ENCODE assay signal across 20 cellular contexts in genomic region chr7:51025668-51026067, GRCh38.
A peak's percentile ranks its signal among the peaks of the same experiment; 100 is the strongest.
DNase-seq lines count a peak whose midpoint lies in the region; ATAC-seq and TF ChIP-seq lines count a peak whose summit lies in the region.
"Had no signal": no experiment of that assay in that cellular context is flagged by ENCODE, and none has a peak within 500 bp of the region (broad histone marks: within the 10 kb centered on the region; RNA-seq: fewer than 3 reads in every experiment).

No MANE protein-coding gene starts in this region.

- no peak overlapping the region for H3K9ac ChIP-seq in GM23248

- in situ Hi-C loops in GM23248 (cut with MboI) = no loop called here

- no peak overlapping the region for H3K27ac Mint-ChIP-seq in osteocyte (ENCODE audit: unreplicated experiment)
- H3K27ac Mint-ChIP-seq: HFFc6 had no signal

- no peaks in the 10 kb centered on the region for H3K79me2 ChIP-seq in GM23248 (ENCODE audit: insufficient read depth)

- no peak overlapping the region for H3K4me3 Mint-ChIP-seq in osteocyte (ENCODE audit: unreplicated experiment)
- H3K4me3 Mint-ChIP-seq: HFFc6 had no signal

- peaks cover 43% of the 10 kb centered on the region for H3K4me1 Mint-ChIP-seq in osteocyte (ENCODE audit: unreplicated experiment)

- no peaks in the 10 kb centered on the region for H4K20me1 ChIP-seq in GM23248 (ENCODE audit: insufficient read depth)

- no peak overlapping the region for H3K4me2 ChIP-seq in GM23248 (ENCODE audit: unreplicated experiment)
- H3K4me2 ChIP-seq: PC-9 had no signal

- H3K27me3 Mint-ChIP-seq in osteocyte (ENCODE audit: unreplicated experiment) = no peaks in the 10 kb centered on the region

- no peaks in the 10 kb centered on the region for H3K9me3 ChIP-seq in GM23248 (ENCODE audit: low read depth)
- H3K9me3 ChIP-seq: SJCRH30 had no signal

- WGBS in GM23248 (ENCODE audit: low coverage in 1 of 2, low lambda C conversion rate in 2 of 2, missing lambda C conversion rate in 2 of 2), 2 experiments = 21 to 24% methylated on average over 2 of the region's 2 CpGs

- no peaks in the 10 kb centered on the region for H3K9me3 Mint-ChIP-seq in osteocyte (ENCODE audit: unreplicated experiment)
- H3K9me3 Mint-ChIP-seq: HFFc6 had no signal

- intact Hi-C loops in cardiac septum (cut with DNase I) = no loop called here

- H3K36me3 ChIP-seq in GM23248 (ENCODE audit: low read depth) = no peaks in the 10 kb centered on the region
- H3K36me3 ChIP-seq: SJCRH30 had no signal

- DNase-seq in GM23248 (peak; percentile 28), coronary artery (ENCODE audit: low spot score) (peak; percentile 24), cardiac septum (ENCODE audit: low spot score) (peak; percentile 44), osteocyte (ENCODE audit: extremely low spot score, unreplicated experiment) (peak; percentile 46), NCI-H524 (lab: John Stamatoyannopoulos, UW) (no peak), CD1c-positive myeloid dendritic cell (ENCODE audit: extremely low spot score) (no peak)
- DNase-seq in activated T-cell treated with anti-CD3 and anti-CD28 coated beads, Interleukin-2, amount 50 U/mL, for 48 hours = no peak
- DNase-seq: DMS79 treated with DMSO at 0.1 percent for 48 hours, HFFc6, KBM-7, NCI-H1417, NCI-H187 treated with DMSO at 0.1 percent for 48 hours, NCI-H226, NCI-H524 treated with DMSO at 0.1 percent for 48 hours, PC-9, SJCRH30 had no signal

- H3K27ac ChIP-seq in GM23248 (no peak overlapping the region), coronary artery (no peak overlapping the region)
- H3K27ac ChIP-seq: C4-2B, PC-9, RWPE1, SJCRH30 had no signal

- peaks cover 16% of the 10 kb centered on the region for H3F3A ChIP-seq in GM23248 (ENCODE audit: insufficient read depth)

- no peaks in the 10 kb centered on the region for H3K27me3 ChIP-seq in GM23248 (replicated peaks; ENCODE audit: insufficient read depth)

- no peak overlapping the region for H3K4me3 ChIP-seq in GM23248
- H3K4me3 ChIP-seq in coronary artery = no peak overlapping the region
- H3K4me3 ChIP-seq: PC-9, SJCRH30 had no signal

- H2AFZ ChIP-seq in GM23248 = no peak overlapping the region
- H2AFZ ChIP-seq: PC-9 had no signal

- peaks cover 21% of the 10 kb centered on the region for H3K4me1 ChIP-seq in GM23248 (ENCODE audit: insufficient read depth)
- H3K4me1 ChIP-seq: SJCRH30 had no signal

- no peaks in the 10 kb centered on the region for H3K9me2 ChIP-seq in GM23248 (ENCODE audit: insufficient read depth)

- ATAC-seq in HG03045 (IDR thresholded peaks at IDR 0.05; ENCODE audit: unreplicated experiment) = no peak
- ATAC-seq: HepG2 had no signal

- TF ChIP-seq CTCF in coronary artery (IDR thresholded peaks at IDR 0.05) (no peak), osteocyte (IDR thresholded peaks at IDR 0.05) (no peak)

- no peaks in the 10 kb centered on the region for H3K36me3 Mint-ChIP-seq in osteocyte (ENCODE audit: unreplicated experiment)

Comparison
In these comparisons a context has a peak if more than half of its experiments do, and no peak if none do; other contexts are left out.
1. DNase-seq: peak in GM23248 (single experiment), coronary artery (single experiment), cardiac septum (single experiment) and osteocyte (single experiment); none in NCI-H524 (0 of 2), CD1c-positive myeloid dendritic cell (single experiment) and activated T-cell treated with anti-CD3 and anti-CD28 coated beads, Interleukin-2, amount 50 U/mL, for 48 hours (0 of 2).